In the genomic region with DNA sequence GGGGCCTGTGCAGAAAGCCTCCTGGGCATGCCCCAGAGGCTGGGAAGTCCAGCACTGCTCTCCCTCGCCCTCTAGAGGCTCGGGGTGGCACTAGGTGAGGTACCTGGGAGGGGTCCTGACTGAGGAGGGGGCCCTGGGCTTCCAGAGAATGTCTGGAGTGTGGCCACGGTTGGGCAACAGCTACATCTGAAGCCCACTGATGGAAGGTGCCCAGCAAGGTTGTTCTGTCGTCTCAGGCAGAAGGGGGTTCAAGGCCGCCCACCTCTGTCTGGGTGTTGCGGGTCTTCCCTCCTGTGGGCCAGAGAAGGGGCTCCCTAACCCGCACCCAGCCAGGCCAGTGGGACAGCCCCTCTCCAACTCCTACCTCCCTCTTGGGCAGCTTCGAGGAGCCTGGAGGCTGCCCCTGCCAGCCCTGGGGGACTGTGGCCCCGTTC, we compare ENCODE assay signal across 8 cellular contexts. TPM values are rescaled to one million over a fixed set of nuclear protein-coding genes. Genes with fewer than 3 reads are reported as not detected.
A peak's percentile ranks its signal among the peaks of the same experiment; 100 is the strongest.
DNase-seq lines count a peak whose midpoint lies in the region; ATAC-seq and TF ChIP-seq lines count a peak whose summit lies in the region.

No MANE protein-coding gene starts in this region.

- H3K9me3 Mint-ChIP-seq in activated CD4-positive, alpha-beta T cell treated with anti-CD3 and anti-CD28 coated beads for 36 hours (ENCODE audit: low read depth): no peaks in the 10 kb centered on the region
- H3K9me3 Mint-ChIP-seq in activated CD4-positive, alpha-beta T cell treated with anti-CD3 and anti-CD28 coated beads, Interleukin-2, amount 10 ng/mL, durations not matched to agents 7 days and 5 days: no peaks in the 10 kb centered on the region

- H3K27ac Mint-ChIP-seq in activated CD4-positive, alpha-beta T cell treated with anti-CD3 and anti-CD28 coated beads for 36 hours: no peak overlapping the region
- no peak overlapping the region for H3K27ac Mint-ChIP-seq in activated CD4-positive, alpha-beta T cell treated with anti-CD3 and anti-CD28 coated beads, Interleukin-2, amount 10 ng/mL, durations not matched to agents 7 days and 5 days

- TF ChIP-seq CTCF in stomach (IDR thresholded peaks at IDR 0.05): peak in 5 of 7 experiments; percentile 16 to 59 (median 52)

- H3K9me3 ChIP-seq in stomach: no peaks in the 10 kb centered on the region

- H3K4me1 ChIP-seq in stomach: peaks cover 0 to 10% (median 2%) of the 10 kb centered on the region in 4 donors

- H3K4me3 Mint-ChIP-seq in activated CD4-positive, alpha-beta T cell treated with anti-CD3 and anti-CD28 coated beads for 36 hours: no peak overlapping the region
- no peak overlapping the region for H3K4me3 Mint-ChIP-seq in activated CD4-positive, alpha-beta T cell treated with anti-CD3 and anti-CD28 coated beads, Interleukin-2, amount 10 ng/mL, durations not matched to agents 7 days and 5 days

- peak; percentile 81 for ATAC-seq in activated CD4-positive, alpha-beta T cell treated with anti-CD3 and anti-CD28 coated beads for 36 hours
- ATAC-seq in SK-N-SH treated with all-trans-retinoic acid at 6 μM for 48 hours (peak; percentile 81), Right ventricle myocardium superior (ENCODE audit: poor library complexity) (peak; percentile 77), HG03045 (IDR thresholded peaks at IDR 0.05; ENCODE audit: unreplicated experiment) (no peak), HG03520 (IDR thresholded peaks at IDR 0.05; ENCODE audit: unreplicated experiment) (no peak)

- no peak for TF ChIP-seq EP300 in stomach (IDR thresholded peaks at IDR 0.05)

- H3K27ac ChIP-seq in stomach: no peak overlapping the region

- H3K27me3 ChIP-seq in stomach: no peaks in the 10 kb centered on the region

- CTCF ChIA-PET in activated CD4-positive, alpha-beta T cell treated with anti-CD3 and anti-CD28 coated beads for 36 hours (lab: Charles Lee): interaction anchor here (0.7 to 4.5 kb wide), 4 partner anchors 11 to 157 kb away, joined by 3 to 26 read pairs (median 3); a partner anchor contains a TSS
- CTCF ChIA-PET in activated CD4-positive, alpha-beta T cell treated with anti-CD3 and anti-CD28 coated beads, Interleukin-2, amount 10 ng/mL, durations not matched to agents 7 days and 5 days (lab: Charles Lee): interaction anchor here (1.0 to 3.8 kb wide), 2 partner anchors 11 to 14 kb away, joined by 3 to 24 read pairs; a partner anchor contains a TSS

- peak; percentile 64 for DNase-seq in activated CD4-positive, alpha-beta T cell treated with anti-CD3 and anti-CD28 coated beads for 36 hours
- no peak for DNase-seq in activated CD4-positive, alpha-beta T cell treated with anti-CD3 and anti-CD28 coated beads, Interleukin-2, amount 10 ng/mL, durations not matched to agents 7 days and 5 days
- DNase-seq in Right ventricle myocardium superior (no peak), stomach (no peak), activated gamma-delta T cell treated with Interleukin-2 at 50 U/mL for 16 hours (no peak)

- H3K36me3 ChIP-seq in stomach: no peaks in the 10 kb centered on the region

- H3K27me3 Mint-ChIP-seq in activated CD4-positive, alpha-beta T cell treated with anti-CD3 and anti-CD28 coated beads for 36 hours: peaks cover 6% of the 10 kb centered on the region
- peaks cover 7% of the 10 kb centered on the region for H3K27me3 Mint-ChIP-seq in activated CD4-positive, alpha-beta T cell treated with anti-CD3 and anti-CD28 coated beads, Interleukin-2, amount 10 ng/mL, durations not matched to agents 7 days and 5 days

- 64 to 68% (median 66%) methylated on average over 8 to 9 of the region's 9 CpGs for WGBS in stomach, 5 donors

- intact Hi-C loops in activated CD4-positive, alpha-beta T cell treated with anti-CD3 and anti-CD28 coated beads for 36 hours (cut with DNase I, micrococcal nuclease): loop anchor here in 1 of 2 experiments (1.0 kb wide), 2 partner anchors 34 to 91 kb away; no protein-coding TSS in a partner anchor
- intact Hi-C loops in Right ventricle myocardium superior (cut with DNase I) (no loop called here), stomach (cut with DNase I; ENCODE audit: low total_unique reads) (no loop called here)

- TF ChIP-seq POLR2A in stomach (IDR thresholded peaks at IDR 0.05): no peak

- H3K36me3 Mint-ChIP-seq in activated CD4-positive, alpha-beta T cell treated with anti-CD3 and anti-CD28 coated beads for 36 hours (ENCODE audit: low read depth): no peaks in the 10 kb centered on the region
- H3K36me3 Mint-ChIP-seq in activated CD4-positive, alpha-beta T cell treated with anti-CD3 and anti-CD28 coated beads, Interleukin-2, amount 10 ng/mL, durations not matched to agents 7 days and 5 days (ENCODE audit: low read depth): no peaks in the 10 kb centered on the region

- no peaks in the 10 kb centered on the region for H3K4me1 Mint-ChIP-seq in activated CD4-positive, alpha-beta T cell treated with anti-CD3 and anti-CD28 coated beads for 36 hours
- H3K4me1 Mint-ChIP-seq in activated CD4-positive, alpha-beta T cell treated with anti-CD3 and anti-CD28 coated beads, Interleukin-2, amount 10 ng/mL, durations not matched to agents 7 days and 5 days: no peaks in the 10 kb centered on the region

- H3K4me3 ChIP-seq in stomach: no peak overlapping the region

- POLR2A ChIA-PET in activated CD4-positive, alpha-beta T cell treated with anti-CD3 and anti-CD28 coated beads for 36 hours (lab: Charles Lee): no interaction called here
- POLR2A ChIA-PET in activated CD4-positive, alpha-beta T cell treated with anti-CD3 and anti-CD28 coated beads, Interleukin-2, amount 10 ng/mL, durations not matched to agents 7 days and 5 days (lab: Charles Lee): no interaction called here

TF ChIP-seq in SK-N-SH treated with all-trans-retinoic acid at 6 μM for 48 hours, 23 proteins besides CTCF, POLR2A, EP300 and RAD21 (continues in another document):
- no peak for TF ChIP-seq BACH2 (CRISPR knock-in tag; IDR thresholded peaks at IDR 0.05; ENCODE audit: borderline replicate concordance)
- no peak for TF ChIP-seq ZFP30 (CRISPR knock-in tag; IDR thresholded peaks at IDR 0.05)
- TF ChIP-seq ZFP3 (CRISPR knock-in tag; IDR thresholded peaks at IDR 0.05): no peak
- TF ChIP-seq, protein P1, sequence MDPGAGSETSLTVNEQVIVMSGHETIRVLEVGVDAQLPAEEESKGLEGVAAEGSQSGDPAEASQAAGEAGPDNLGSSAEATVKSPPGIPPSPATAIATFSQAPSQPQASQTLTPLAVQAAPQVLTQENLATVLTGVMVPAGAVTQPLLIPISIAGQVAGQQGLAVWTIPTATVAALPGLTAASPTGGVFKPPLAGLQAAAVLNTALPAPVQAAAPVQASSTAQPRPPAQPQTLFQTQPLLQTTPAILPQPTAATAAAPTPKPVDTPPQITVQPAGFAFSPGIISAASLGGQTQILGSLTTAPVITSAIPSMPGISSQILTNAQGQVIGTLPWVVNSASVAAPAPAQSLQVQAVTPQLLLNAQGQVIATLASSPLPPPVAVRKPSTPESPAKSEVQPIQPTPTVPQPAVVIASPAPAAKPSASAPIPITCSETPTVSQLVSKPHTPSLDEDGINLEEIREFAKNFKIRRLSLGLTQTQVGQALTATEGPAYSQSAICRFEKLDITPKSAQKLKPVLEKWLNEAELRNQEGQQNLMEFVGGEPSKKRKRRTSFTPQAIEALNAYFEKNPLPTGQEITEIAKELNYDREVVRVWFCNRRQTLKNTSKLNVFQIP (CRISPR knock-in tag; IDR thresholded peaks at IDR 0.05; ENCODE audit: borderline replicate concordance, low read depth): no peak
- TF ChIP-seq ESRRG (CRISPR knock-in tag; IDR thresholded peaks at IDR 0.05): no peak
- no peak for TF ChIP-seq ZNF70 (CRISPR knock-in tag; IDR thresholded peaks at IDR 0.05)
- TF ChIP-seq, protein P2, sequence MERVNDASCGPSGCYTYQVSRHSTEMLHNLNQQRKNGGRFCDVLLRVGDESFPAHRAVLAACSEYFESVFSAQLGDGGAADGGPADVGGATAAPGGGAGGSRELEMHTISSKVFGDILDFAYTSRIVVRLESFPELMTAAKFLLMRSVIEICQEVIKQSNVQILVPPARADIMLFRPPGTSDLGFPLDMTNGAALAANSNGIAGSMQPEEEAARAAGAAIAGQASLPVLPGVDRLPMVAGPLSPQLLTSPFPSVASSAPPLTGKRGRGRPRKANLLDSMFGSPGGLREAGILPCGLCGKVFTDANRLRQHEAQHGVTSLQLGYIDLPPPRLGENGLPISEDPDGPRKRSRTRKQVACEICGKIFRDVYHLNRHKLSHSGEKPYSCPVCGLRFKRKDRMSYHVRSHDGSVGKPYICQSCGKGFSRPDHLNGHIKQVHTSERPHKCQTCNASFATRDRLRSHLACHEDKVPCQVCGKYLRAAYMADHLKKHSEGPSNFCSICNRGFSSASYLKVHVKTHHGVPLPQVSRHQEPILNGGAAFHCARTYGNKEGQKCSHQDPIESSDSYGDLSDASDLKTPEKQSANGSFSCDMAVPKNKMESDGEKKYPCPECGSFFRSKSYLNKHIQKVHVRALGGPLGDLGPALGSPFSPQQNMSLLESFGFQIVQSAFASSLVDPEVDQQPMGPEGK (CRISPR knock-in tag; IDR thresholded peaks at IDR 0.05; ENCODE audit: borderline replicate concordance): no peak
- TF ChIP-seq, protein P3, sequence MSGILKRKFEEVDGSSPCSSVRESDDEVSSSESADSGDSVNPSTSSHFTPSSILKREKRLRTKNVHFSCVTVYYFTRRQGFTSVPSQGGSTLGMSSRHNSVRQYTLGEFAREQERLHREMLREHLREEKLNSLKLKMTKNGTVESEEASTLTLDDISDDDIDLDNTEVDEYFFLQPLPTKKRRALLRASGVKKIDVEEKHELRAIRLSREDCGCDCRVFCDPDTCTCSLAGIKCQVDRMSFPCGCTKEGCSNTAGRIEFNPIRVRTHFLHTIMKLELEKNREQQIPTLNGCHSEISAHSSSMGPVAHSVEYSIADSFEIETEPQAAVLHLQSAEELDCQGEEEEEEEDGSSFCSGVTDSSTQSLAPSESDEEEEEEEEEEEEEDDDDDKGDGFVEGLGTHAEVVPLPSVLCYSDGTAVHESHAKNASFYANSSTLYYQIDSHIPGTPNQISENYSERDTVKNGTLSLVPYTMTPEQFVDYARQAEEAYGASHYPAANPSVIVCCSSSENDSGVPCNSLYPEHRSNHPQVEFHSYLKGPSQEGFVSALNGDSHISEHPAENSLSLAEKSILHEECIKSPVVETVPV (CRISPR knock-in tag; IDR thresholded peaks at IDR 0.05): no peak
- TF ChIP-seq OSR1 (CRISPR knock-in tag; IDR thresholded peaks at IDR 0.05): no peak

RNA-seq across cellular contexts. Expression of a gene that starts 11.4 kb away (rescaled TPM):
- total RNA-seq in activated CD4-positive, alpha-beta T cell treated with anti-CD3 and anti-CD28 coated beads for 36 hours: 10 to 100 TPM; 64.6 to 72.8 TPM
- 10 to 100 TPM; 23.7 to 25.8 TPM for total RNA-seq in activated CD4-positive, alpha-beta T cell treated with anti-CD3 and anti-CD28 coated beads, Interleukin-2, amount 10 ng/mL, durations not matched to agents 7 days and 5 days
- total RNA-seq in Right ventricle myocardium superior: 230 TPM
- total RNA-seq in stomach: 100 to 1,000 TPM; 193 to 438 (median 352) TPM
- polyA plus RNA-seq in stomach: 10 to 100 TPM; 28.6 to 87.7 (median 31.5) TPM

Comparison
In these comparisons a context has a peak if more than half of its experiments do, and no peak if none do; other contexts are left out.
1. ATAC-seq: peak in activated CD4-positive, alpha-beta T cell treated with anti-CD3 and anti-CD28 coated beads for 36 hours (single experiment), SK-N-SH treated with all-trans-retinoic acid at 6 μM for 48 hours (single experiment) and Right ventricle myocardium superior (single experiment); none in HG03045 (single experiment) and HG03520 (single experiment).